11 cellular contexts compared by ENCODE assay signal in genomic region chr9:72205513-72205912, GRCh38. TPM values are rescaled to one million over a fixed set of nuclear protein-coding genes. Genes with fewer than 3 reads are reported as not detected.
A peak's percentile ranks its signal among the peaks of the same experiment; 100 is the strongest.
DNase-seq lines count a peak whose midpoint lies in the region; ATAC-seq and TF ChIP-seq lines count a peak whose summit lies in the region.
"Had no signal": no experiment of that assay in that cellular context is flagged by ENCODE, and none has a peak within 500 bp of the region (broad histone marks: within the 10 kb centered on the region; RNA-seq: fewer than 3 reads in every experiment).

No MANE protein-coding gene starts in this region.

- no peak overlapping the region for H3K27ac Mint-ChIP-seq in activated T-cell treated with anti-CD3 and anti-CD28 coated beads, Interleukin-2, amount 50 U/mL, for 24 hours
- H3K27ac Mint-ChIP-seq in glutamatergic neuron (ENCODE audit: unreplicated experiment) = no peak overlapping the region
- no peak overlapping the region for H3K27ac Mint-ChIP-seq in activated naive CD4-positive, alpha-beta T cell treated with anti-CD3 and anti-CD28 coated beads, Interleukin-2, amount 50 U/mL, for 72 hours

- no peaks in the 10 kb centered on the region for H3K27me3 ChIP-seq in right atrium auricular region

- H3K4me1 Mint-ChIP-seq in activated T-cell treated with anti-CD3 and anti-CD28 coated beads, Interleukin-2, amount 50 U/mL, for 24 hours (ENCODE audit: low read depth) = no peaks in the 10 kb centered on the region
- H3K4me1 Mint-ChIP-seq in glutamatergic neuron (ENCODE audit: low read depth, unreplicated experiment) = no peaks in the 10 kb centered on the region

- no peaks in the 10 kb centered on the region for H3K36me3 ChIP-seq in right atrium auricular region
- H3K36me3 ChIP-seq: heart right ventricle had no signal

- ATAC-seq in Right ventricle myocardium inferior (peak; percentile 60), HG02588 (IDR thresholded peaks at IDR 0.05; ENCODE audit: unreplicated experiment) (peak; percentile 58), HG03460 (IDR thresholded peaks at IDR 0.05; ENCODE audit: unreplicated experiment) (peak; percentile 50)
- no peak for ATAC-seq in activated naive CD4-positive, alpha-beta T cell treated with anti-CD3 and anti-CD28 coated beads, Interleukin-2, amount 50 U/mL, for 72 hours

- no peaks in the 10 kb centered on the region for H3K4me1 ChIP-seq in right atrium auricular region
- H3K4me1 ChIP-seq: heart right ventricle had no signal

- H3K36me3 Mint-ChIP-seq in activated T-cell treated with anti-CD3 and anti-CD28 coated beads, Interleukin-2, amount 50 U/mL, for 24 hours (ENCODE audit: low read depth) = no peaks in the 10 kb centered on the region
- H3K36me3 Mint-ChIP-seq in glutamatergic neuron (ENCODE audit: unreplicated experiment) = no peaks in the 10 kb centered on the region
- no peaks in the 10 kb centered on the region for H3K36me3 Mint-ChIP-seq in activated naive CD4-positive, alpha-beta T cell treated with anti-CD3 and anti-CD28 coated beads, Interleukin-2, amount 50 U/mL, for 72 hours

- H3K9me3 Mint-ChIP-seq in activated T-cell treated with anti-CD3 and anti-CD28 coated beads, Interleukin-2, amount 50 U/mL, for 24 hours = no peaks in the 10 kb centered on the region
- no peaks in the 10 kb centered on the region for H3K9me3 Mint-ChIP-seq in glutamatergic neuron (ENCODE audit: unreplicated experiment)
- no peaks in the 10 kb centered on the region for H3K9me3 Mint-ChIP-seq in activated naive CD4-positive, alpha-beta T cell treated with anti-CD3 and anti-CD28 coated beads, Interleukin-2, amount 50 U/mL, for 72 hours

- no peak overlapping the region for H3K4me3 Mint-ChIP-seq in activated T-cell treated with anti-CD3 and anti-CD28 coated beads, Interleukin-2, amount 50 U/mL, for 24 hours
- H3K4me3 Mint-ChIP-seq in glutamatergic neuron (ENCODE audit: unreplicated experiment) = no peak overlapping the region

- H3K27me3 Mint-ChIP-seq in activated T-cell treated with anti-CD3 and anti-CD28 coated beads, Interleukin-2, amount 50 U/mL, for 24 hours = peaks cover 9% of the 10 kb centered on the region
- no peaks in the 10 kb centered on the region for H3K27me3 Mint-ChIP-seq in glutamatergic neuron (ENCODE audit: unreplicated experiment)

- no peak for TF ChIP-seq CTCF in right atrium auricular region (IDR thresholded peaks at IDR 0.05)
- no peak for TF ChIP-seq CTCF in glutamatergic neuron (IDR thresholded peaks at IDR 0.05; ENCODE audit: partially characterized antibody, unreplicated experiment)

- no peak overlapping the region for H3K27ac ChIP-seq in right atrium auricular region
- H3K27ac ChIP-seq: heart right ventricle had no signal

- DNase-seq in Right ventricle myocardium inferior (ENCODE audit: missing footprints) = no peak
- no peak for DNase-seq in right atrium auricular region (ENCODE audit: low spot score)
- DNase-seq in renal cortical epithelial cell (ENCODE audit: low read depth) = peak; percentile 36
- no peak for DNase-seq in activated T-cell treated with anti-CD3 and anti-CD28 coated beads, Interleukin-2, amount 50 U/mL, for 24 hours
- DNase-seq in glutamatergic neuron = no peak
- DNase-seq in activated naive CD4-positive, alpha-beta T cell treated with anti-CD3 and anti-CD28 coated beads, Interleukin-2, amount 50 U/mL, for 72 hours (ENCODE audit: low spot score in 2 of 2) = no peak
- DNase-seq: heart right ventricle, NCI-H446 treated with DMSO at 0.1 percent for 48 hours had no signal

- H3K9me3 ChIP-seq in right atrium auricular region = no peaks in the 10 kb centered on the region
- H3K9me3 ChIP-seq: heart right ventricle had no signal

- H3K4me3 ChIP-seq in right atrium auricular region = no peak overlapping the region
- H3K4me3 ChIP-seq: heart right ventricle had no signal

- intact Hi-C loops in Right ventricle myocardium inferior (cut with DNase I) = no loop called here

RNA-seq across cellular contexts. Expression of gene GDA, which starts 56.3 kb away (rescaled TPM):
- total RNA-seq in Right ventricle myocardium inferior = 3.1 TPM
- total RNA-seq in right atrium auricular region = under 1 TPM in 1 of 2 donors, not detected in 1; 0.44 TPM
- 14.6 and 17.3 TPM in 2 replicates for total RNA-seq in renal cortical epithelial cell
- 1.2 TPM for total RNA-seq in glutamatergic neuron (ENCODE audit: unreplicated experiment)
- not detected for total RNA-seq in activated naive CD4-positive, alpha-beta T cell treated with anti-CD3 and anti-CD28 coated beads, Interleukin-2, amount 50 U/mL, for 72 hours
- total RNA-seq: T-helper 1 cell treated with Interleukin-12 subunit alpha and Interleukin-12 subunit beta and Interleukin-4 antibody, amounts not matched to agents 30 ng/mL and 1 ng/mL, for 36 hours had no signal

Comparison
In these comparisons a context has a peak if more than half of its experiments do, and no peak if none do; other contexts are left out.
1. ATAC-seq: peak in Right ventricle myocardium inferior (single experiment), HG02588 (single experiment) and HG03460 (single experiment); none in activated naive CD4-positive, alpha-beta T cell treated with anti-CD3 and anti-CD28 coated beads, Interleukin-2, amount 50 U/mL, for 72 hours (0 of 2).